11 cellular contexts compared by ENCODE assay signal in genomic region chr1:21938791-21939538, GRCh38. TPM values are rescaled to one million over a fixed set of nuclear protein-coding genes. Genes with fewer than 3 reads are reported as not detected.
DNase-seq lines count a peak whose midpoint lies in the region; ATAC-seq and TF ChIP-seq lines count a peak whose summit lies in the region.
"Had no signal": no experiment of that assay in that cellular context is flagged by ENCODE, and none has a peak within 500 bp of the region (broad histone marks: within the 10 kb centered on the region; RNA-seq: fewer than 3 reads in every experiment).

No MANE protein-coding gene starts in this region.

- H3K4me3 Mint-ChIP-seq in H9, result peak overlapping the region in 1 of 2 experiments; percentile 33; a peak in 3 of 5 replicates
- H3K4me3 Mint-ChIP-seq in activated T-helper 2 cell treated with anti-CD3 and anti-CD28 coated beads, Interferon-gamma antibody, Interleukin-2, Interleukin-4, amounts not matched to agents 10 μg/mL and 5 μg/mL and 100 μg/mL, durations not matched to agents 14 hours and 24 hours and 36 hours (ENCODE audit: low read depth), result peak overlapping the region; percentile 51

- H3K4me1 ChIP-seq in H9 (ENCODE audit: insufficient read depth, low read length) (peaks cover 6% of the 10 kb centered on the region; the same call in 1 of the 2 replicates), sigmoid colon (peaks cover 3 to 86% (median 82%) of the 10 kb centered on the region in 4 donors)

- H2AFZ ChIP-seq in H9 (ENCODE audit: low read length), result no peak overlapping the region

- H3T11ph ChIP-seq in H9 (ENCODE audit: low read length), result no peak overlapping the region

- peaks cover 0 to 3% (median 0%) of the 10 kb centered on the region in 3 experiments; a peak in 1 of 7 replicates for H3K36me3 Mint-ChIP-seq in H9 (ENCODE audit: insufficient read depth in 1 of 3, low read depth in 3 of 3)
- H3K36me3 Mint-ChIP-seq in activated T-helper 2 cell treated with anti-CD3 and anti-CD28 coated beads, Interferon-gamma antibody, Interleukin-2, Interleukin-4, amounts not matched to agents 10 μg/mL and 5 μg/mL and 100 μg/mL, durations not matched to agents 14 hours and 24 hours and 36 hours (ENCODE audit: low read depth), result peaks cover 3% of the 10 kb centered on the region

- no peak for TF ChIP-seq POLR2A in sigmoid colon (IDR thresholded peaks at IDR 0.05)

- no peak overlapping the region for H3K4me3 ChIP-seq in sigmoid colon

- intact Hi-C loops in activated T-helper 2 cell treated with anti-CD3 and anti-CD28 coated beads, Interferon-gamma antibody, Interleukin-2, Interleukin-4, amounts not matched to agents 10 μg/mL and 5 μg/mL and 100 μg/mL, durations not matched to agents 14 hours and 24 hours and 36 hours (cut with micrococcal nuclease), result no loop called here
- intact Hi-C loops in left ventricle myocardium superior (cut with micrococcal nuclease) (no loop called here), sigmoid colon (cut with DNase I) (loop anchor here (10.0 kb wide), 1 partner anchor 604 kb away; no protein-coding TSS in a partner anchor)

- H4K8ac ChIP-seq in H9 (replicated peaks; ENCODE audit: insufficient read length, low read depth, low read length), result no peak overlapping the region

- H3K27ac Mint-ChIP-seq in H9, result peak overlapping the region in 2 of 3 experiments; percentile 2 to 61; a peak in 1 of 7 replicates
- no peak overlapping the region for H3K27ac Mint-ChIP-seq in activated T-helper 2 cell treated with anti-CD3 and anti-CD28 coated beads, Interferon-gamma antibody, Interleukin-2, Interleukin-4, amounts not matched to agents 10 μg/mL and 5 μg/mL and 100 μg/mL, durations not matched to agents 14 hours and 24 hours and 36 hours

- DNase-seq in H9 (no peak), left ventricle myocardium superior (peak; percentile 42), sigmoid colon (peak; percentile 74), NCI-H146 (lab: John Stamatoyannopoulos, UW) (no peak), NCI-H1930 (lab: John Stamatoyannopoulos, UW) (no peak)
- DNase-seq in activated T-helper 2 cell treated with anti-CD3 and anti-CD28 coated beads, Interferon-gamma antibody, Interleukin-2, Interleukin-4, amounts not matched to agents 10 μg/mL and 5 μg/mL and 100 μg/mL, durations not matched to agents 14 hours and 24 hours and 36 hours (ENCODE audit: low spot score), result no peak
- DNase-seq: NK-92 treated with Interleukin-12 subunit alpha and Interleukin-12 subunit beta, amount 100 ng/mL, for 24 hours had no signal

- H3K36me3 ChIP-seq in sigmoid colon, result no peaks in the 10 kb centered on the region

- H3K9ac ChIP-seq in H9 (ENCODE audit: extremely low read depth, insufficient read length, low read length), result no peak overlapping the region

- H3K23me2 ChIP-seq in H9 (ENCODE audit: insufficient read length, low read depth, low read length, poor library complexity, severe bottlenecking), result peaks cover 14% of the 10 kb centered on the region

- H3K27me3 ChIP-seq in H9 (ENCODE audit: insufficient read depth, low read length), result no peaks in the 10 kb centered on the region
- no peaks in the 10 kb centered on the region for H3K27me3 ChIP-seq in sigmoid colon

- H3K14ac ChIP-seq in H9 (ENCODE audit: insufficient read depth, low read length), result no peak overlapping the region

- WGBS in H9 (ENCODE audit: extremely low coverage, insufficient read length, low lambda C conversion rate), result no CpG with 5 or more reads among the region's 10 CpGs
- 77 to 80% methylated on average over 10 of the region's 10 CpGs for WGBS in sigmoid colon, 2 donors

- no peak overlapping the region for H2BK5ac ChIP-seq in H9 (ENCODE audit: insufficient read length, low read length)

- H3K9me3 Mint-ChIP-seq in H9, result no peaks in the 10 kb centered on the region; a peak in 1 of 5 replicates
- H3K9me3 Mint-ChIP-seq in activated T-helper 2 cell treated with anti-CD3 and anti-CD28 coated beads, Interferon-gamma antibody, Interleukin-2, Interleukin-4, amounts not matched to agents 10 μg/mL and 5 μg/mL and 100 μg/mL, durations not matched to agents 14 hours and 24 hours and 36 hours, result no peaks in the 10 kb centered on the region

- no peak overlapping the region for H3K18ac ChIP-seq in H9 (ENCODE audit: insufficient read length, low read depth, low read length)

- no peak overlapping the region for H3K23ac ChIP-seq in H9 (ENCODE audit: insufficient read length, low read depth, low read length)

- peaks cover 2% of the 10 kb centered on the region; the same call in 1 of the 2 replicates for H3K79me2 ChIP-seq in H9 (ENCODE audit: insufficient read depth, low read length)

- H3K4me1 Mint-ChIP-seq in H9, result peaks cover 52 to 60% of the 10 kb centered on the region in 2 experiments
- H3K4me1 Mint-ChIP-seq in activated T-helper 2 cell treated with anti-CD3 and anti-CD28 coated beads, Interferon-gamma antibody, Interleukin-2, Interleukin-4, amounts not matched to agents 10 μg/mL and 5 μg/mL and 100 μg/mL, durations not matched to agents 14 hours and 24 hours and 36 hours (ENCODE audit: low read depth), result peaks cover 4% of the 10 kb centered on the region

- H3K56ac ChIP-seq in H9 (ENCODE audit: insufficient read length, low read depth, low read length), result no peak overlapping the region

- ATAC-seq in left ventricle myocardium superior, result no peak
- no peak for ATAC-seq in HG03280 (IDR thresholded peaks at IDR 0.05; ENCODE audit: unreplicated experiment)
- ATAC-seq in HG02840 (IDR thresholded peaks at IDR 0.05; ENCODE audit: low FRiP score, unreplicated experiment), result no peak

- no peak overlapping the region for H2BK120ac ChIP-seq in H9 (ENCODE audit: low read depth, low read length, poor library complexity, severe bottlenecking)

- H3K79me1 ChIP-seq in H9 (ENCODE audit: insufficient read depth, low read depth, low read length, poor library complexity, severe bottlenecking), result no peaks in the 10 kb centered on the region

- H4K91ac ChIP-seq in H9 (ENCODE audit: insufficient read length, low read depth, low read length), result no peak overlapping the region

- H3K27ac ChIP-seq in H9 (ENCODE audit: insufficient read length, low read depth, low read length) (no peak overlapping the region), sigmoid colon (peak overlapping the region; percentile 92 to 99 (median 96))

- no peak overlapping the region for H2BK15ac ChIP-seq in H9 (ENCODE audit: low read depth, low read length)

- TF ChIP-seq EP300 in sigmoid colon (IDR thresholded peaks at IDR 0.05), result no peak

- H2BK20ac ChIP-seq in H9 (ENCODE audit: low read depth, low read length, poor library complexity, severe bottlenecking), result no peak overlapping the region

- H2BK12ac ChIP-seq in H9 (ENCODE audit: insufficient read length, low read depth, low read length), result no peak overlapping the region

- H2AK5ac ChIP-seq in H9 (ENCODE audit: insufficient read length, low read length), result no peak overlapping the region

- peaks cover 2% of the 10 kb centered on the region; the same call in 1 of the 2 replicates for H3K27me3 Mint-ChIP-seq in H9 (ENCODE audit: low read depth)
- H3K27me3 Mint-ChIP-seq in activated T-helper 2 cell treated with anti-CD3 and anti-CD28 coated beads, Interferon-gamma antibody, Interleukin-2, Interleukin-4, amounts not matched to agents 10 μg/mL and 5 μg/mL and 100 μg/mL, durations not matched to agents 14 hours and 24 hours and 36 hours (ENCODE audit: low read depth), result peaks cover 28% of the 10 kb centered on the region

- TF ChIP-seq CTCF in H9 (conservative IDR thresholded peaks at IDR 0.05), result no peak
- no peak for TF ChIP-seq CTCF in sigmoid colon (IDR thresholded peaks at IDR 0.05)

- H3K4ac ChIP-seq in H9 (ENCODE audit: low read depth, low read length), result no peak overlapping the region

- no peaks in the 10 kb centered on the region for H4K20me1 ChIP-seq in H9 (ENCODE audit: control insufficient read depth, insufficient read depth, insufficient read length)

- no peak overlapping the region for H4K5ac ChIP-seq in H9 (ENCODE audit: insufficient read length, low read depth, low read length)

- no peak overlapping the region for H3K4me2 ChIP-seq in H9 (ENCODE audit: insufficient read depth, insufficient read length, low read length)

- H3K9me3 ChIP-seq in H9 (ENCODE audit: control insufficient read depth, low read depth, low read length) (no peaks in the 10 kb centered on the region), sigmoid colon (no peaks in the 10 kb centered on the region)

RNA-seq across cellular contexts. Expression of gene HSPG2, which starts 1.9 kb away (rescaled TPM):
- 80.8 and 90.0 TPM in 2 replicates for total RNA-seq in H9 (2021)
- total RNA-seq in activated T-helper 2 cell treated with anti-CD3 and anti-CD28 coated beads, Interferon-gamma antibody, Interleukin-2, Interleukin-4, amounts not matched to agents 10 μg/mL and 5 μg/mL and 100 μg/mL, durations not matched to agents 14 hours and 24 hours and 36 hours, result 3.9 and 4.1 TPM in 2 replicates
- 269 TPM for total RNA-seq in left ventricle myocardium superior
- total RNA-seq in sigmoid colon, result 100 to 1,000 TPM in 3 of 4 donors, 10 to 100 TPM in 1; 66.3 to 761 (median 213) TPM
- polyA plus RNA-seq in sigmoid colon, result 100 to 1,000 TPM in 1 of 3 donors, 10 to 100 TPM in 1, 1 to 10 TPM in 1; 6.0 to 104 (median 10.4) TPM

RNA-seq across cellular contexts. Expression of gene CELA3B, which starts 37.9 kb away (rescaled TPM):
- total RNA-seq in H9 (2021), result not detected in 2 replicates
- total RNA-seq in activated T-helper 2 cell treated with anti-CD3 and anti-CD28 coated beads, Interferon-gamma antibody, Interleukin-2, Interleukin-4, amounts not matched to agents 10 μg/mL and 5 μg/mL and 100 μg/mL, durations not matched to agents 14 hours and 24 hours and 36 hours, result not detected in 2 replicates
- not detected for total RNA-seq in left ventricle myocardium superior
- not detected for total RNA-seq in sigmoid colon
- 1 to 10 TPM in 2 of 3 donors, under 1 TPM in 1; 0.20 to 6.9 (median 6.0) TPM for polyA plus RNA-seq in sigmoid colon
- total RNA-seq: frontal cortex, temporal lobe had no signal

Comparison
In these comparisons a context has a peak if more than half of its experiments do, and no peak if none do; other contexts are left out.
1. DNase-seq: peak in left ventricle myocardium superior (single experiment) and sigmoid colon (single experiment); none in H9 (single experiment), activated T-helper 2 cell treated with anti-CD3 and anti-CD28 coated beads, Interferon-gamma antibody, Interleukin-2, Interleukin-4, amounts not matched to agents 10 μg/mL and 5 μg/mL and 100 μg/mL, durations not matched to agents 14 hours and 24 hours and 36 hours (single experiment), NCI-H146 (single experiment) and NCI-H1930 (0 of 2).
2. RNA of gene HSPG2, which starts 1.9 kb away (total RNA-seq): 269 TPM in left ventricle myocardium superior (single experiment), 66.3 to 761 TPM in sigmoid colon and 80.8 to 90.0 TPM in H9; 3.9 to 4.1 TPM in activated T-helper 2 cell treated with anti-CD3 and anti-CD28 coated beads, Interferon-gamma antibody, Interleukin-2, Interleukin-4, amounts not matched to agents 10 μg/mL and 5 μg/mL and 100 μg/mL, durations not matched to agents 14 hours and 24 hours and 36 hours; every median in the first group is over 10 times any median in the second.